ENCODE assay signal across 28 cellular contexts in the genomic region with DNA sequence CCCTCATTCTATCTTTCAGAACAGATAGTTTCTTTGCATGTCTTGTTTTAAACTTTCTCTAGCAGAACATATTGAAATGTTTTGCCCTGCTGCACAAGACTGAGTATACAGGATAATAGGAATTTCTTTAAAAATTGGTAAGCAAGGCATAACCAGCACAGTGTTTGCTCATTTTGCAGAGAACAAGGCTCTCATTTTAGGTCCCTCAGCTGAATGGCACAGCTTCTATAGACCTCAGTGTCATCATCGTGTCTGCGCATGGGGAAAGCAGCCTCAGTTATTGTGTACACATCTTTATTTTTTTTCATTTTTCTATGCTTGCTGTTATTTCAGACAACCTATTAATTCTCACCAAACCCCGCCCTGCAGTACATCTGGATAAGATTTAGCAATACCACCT.
"Had no signal": no experiment of that assay in that cellular context is flagged by ENCODE, and none has a peak within 500 bp of the region (broad histone marks: within the 10 kb centered on the region; RNA-seq: fewer than 3 reads in every experiment).

No MANE protein-coding gene starts in this region.

- H3K9me3 ChIP-seq: colonic mucosa, heart left ventricle, mucosa of descending colon, prostate gland, right atrium auricular region, thoracic aorta, transverse colon, upper lobe of right lung, uterus had no signal

- H3K36me3 ChIP-seq: uterus had no signal

- H3K27me3 ChIP-seq: colonic mucosa, heart left ventricle, hepatocyte, neural progenitor cell, right atrium auricular region, transverse colon, upper lobe of right lung, uterus had no signal

- H3K4me1 ChIP-seq: colonic mucosa, neural progenitor cell, uterus had no signal

- H3K4me3 ChIP-seq: colonic mucosa, heart left ventricle, hepatocyte, lung, mucosa of descending colon, neural progenitor cell, prostate gland, right atrium auricular region, smooth muscle cell, thoracic aorta, transverse colon, upper lobe of right lung, uterus had no signal

- ATAC-seq: effector memory CD8-positive, alpha-beta T cell; heart left ventricle; left lobe of liver; mucosa of descending colon; natural killer cell treated with Interleukin-12 subunit alpha and Interleukin-12 subunit beta and Interleukin-15 and Interleukin-18, amount 100 ng/mL, for 72 hours; sciatic nerve; stimulated activated naive CD8-positive, alpha-beta T cell treated with anti-CD3 and anti-CD28 coated beads, Interleukin-15, amount 100 ng/mL, for 72 hours; upper lobe of right lung had no signal

- DNase-seq: colonic mucosa; dermis blood vessel endothelial cell; effector memory CD8-positive, alpha-beta T cell; heart left ventricle; kidney; mesenchymal stem cell; mucosa of descending colon; naive B cell; stimulated activated CD4-positive, alpha-beta T cell treated with anti-CD3 and anti-CD28 coated beads, Interleukin-12 subunit alpha, Interleukin-12 subunit beta, amount 100 ng/mL, for 4 hours; stimulated activated CD4-positive, alpha-beta T cell treated with anti-CD3 and anti-CD28 coated beads, Interleukin-1b, Interleukin-23, amount 100 ng/mL, for 48 hours; stimulated activated CD4-positive, alpha-beta T cell treated with anti-CD3 and anti-CD28 coated beads, Interleukin-4, amount 100 ng/mL, for 1 hour; stimulated activated CD8-positive, alpha-beta memory T cell treated with anti-CD3 and anti-CD28 coated beads, Interleukin-4, amount 100 ng/mL, for 48 hours; stimulated activated naive CD4-positive, alpha-beta T cell; stimulated activated naive CD8-positive, alpha-beta T cell treated with anti-CD3 and anti-CD28 coated beads, Interleukin-15, amount 100 ng/mL, for 72 hours; transverse colon; upper lobe of right lung; uterus had no signal

- H3K27ac ChIP-seq: colonic mucosa, hepatocyte, neural progenitor cell, parathyroid adenoma, prostate gland, thoracic aorta, transverse colon, upper lobe of right lung, uterus had no signal
